Comparison of ENCODE assay signal across 8 cellular contexts in the genomic region with DNA sequence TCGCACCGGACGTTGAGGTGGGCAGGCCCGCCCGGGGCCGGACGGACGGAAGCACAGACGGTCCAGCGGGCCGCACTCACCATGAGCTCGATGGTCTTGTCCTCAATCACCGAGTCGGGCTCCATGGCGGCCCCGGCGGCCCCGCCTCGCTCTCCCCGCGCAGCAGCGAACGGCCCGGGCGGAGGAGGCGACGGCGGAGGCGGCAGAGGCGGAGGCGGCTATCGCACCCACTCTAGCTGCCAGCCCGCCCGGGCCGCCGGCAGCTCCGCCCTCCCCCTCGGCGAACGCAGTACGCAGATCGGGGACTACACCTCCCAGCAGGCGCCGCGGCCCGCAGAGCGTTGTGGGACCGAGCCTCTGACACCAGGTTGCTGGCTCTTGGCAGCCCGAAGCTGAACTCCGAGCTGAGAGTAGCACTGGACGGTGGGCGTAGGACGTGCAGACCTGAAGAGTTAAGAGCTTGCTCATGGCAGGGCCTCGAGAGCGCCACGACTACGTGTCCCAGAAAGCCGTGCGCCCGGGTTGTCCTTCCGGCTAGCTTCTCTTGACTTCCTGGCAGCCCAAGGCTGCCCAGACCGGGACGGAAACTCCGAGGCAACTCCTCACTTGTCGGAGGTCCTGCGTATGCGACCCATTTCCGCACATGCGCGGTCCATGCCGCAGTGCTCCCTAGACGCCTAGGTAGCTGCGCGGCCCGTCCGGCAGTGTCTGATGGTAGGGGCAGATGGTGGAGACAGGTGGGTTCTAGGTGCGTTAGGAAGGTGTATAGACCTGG. TPM values are rescaled to one million over a fixed set of nuclear protein-coding genes. Genes with fewer than 3 reads are reported as not detected.
A peak's percentile ranks its signal among the peaks of the same experiment; 100 is the strongest.
DNase-seq lines count a peak whose midpoint lies in the region; ATAC-seq, FAIRE-seq and TF ChIP-seq lines count a peak whose summit lies in the region.

TSS of gene FBXW11 (minus strand) at position 261 of the 775 bp plus-strand sequence. CDS start at position 125, 136 bp downstream.

- H3K9me3 ChIP-seq in HUES64 (ENCODE audit: insufficient read depth, low read depth, low read length): no peaks in the 10 kb centered on the region
- no peaks in the 10 kb centered on the region for H3K9me3 ChIP-seq in OCI-LY1 (ENCODE audit: low read length)
- no peaks in the 10 kb centered on the region for H3K9me3 ChIP-seq in endothelial cell of umbilical vein (replicated peaks; ENCODE audit: control insufficient read depth, insufficient read depth, low read length)

- peak within 1 kb of the TSS; percentile 97 for H3K4me3 Mint-ChIP-seq in Calu3 (ENCODE audit: low read depth, unreplicated experiment)

- H3K27ac ChIP-seq in HUES64 (ENCODE audit: low read depth, low read length) (peak within 1 kb of the TSS; percentile 98), OCI-LY1 (ENCODE audit: low read depth, low read length, poor library complexity, severe bottlenecking) (peak within 1 kb of the TSS; percentile 82), endothelial cell of umbilical vein (ENCODE audit: insufficient read depth, low read depth, low read length) (peak within 1 kb of the TSS; percentile 78)

- intact Hi-C loops in Calu3 (cut with micrococcal nuclease; ENCODE audit: unreplicated experiment): loop anchor here (10.0 kb wide), 1 partner anchor 612 kb away; no protein-coding TSS in a partner anchor
- intact Hi-C loops in endothelial cell of umbilical vein (cut with micrococcal nuclease): loop anchor here (1.0 to 5.0 kb wide), 6 partner anchors 34 to 588 kb away; partner anchors contain the start of genes FGF18, STK10 and UBTD2

- BruUV-seq in Calu3 (replicated peaks; lab: Mats Ljungman, UMichigan): no TSS peak
- no TSS peak for BruUV-seq in endothelial cell of umbilical vein (replicated peaks; lab: Mats Ljungman, UMichigan)

- H3K36me3 Mint-ChIP-seq in Calu3 (ENCODE audit: insufficient read depth, unreplicated experiment): peaks cover 41% of the 10 kb centered on the region

- H3K36me3 ChIP-seq in HUES64 (ENCODE audit: insufficient read depth, low read length): no peaks in the 10 kb centered on the region
- peaks cover 6% of the 10 kb centered on the region for H3K36me3 ChIP-seq in OCI-LY1 (ENCODE audit: insufficient read depth, low read length)
- no peaks in the 10 kb centered on the region for H3K36me3 ChIP-seq in endothelial cell of umbilical vein (ENCODE audit: control insufficient read depth in 2 of 2, extremely low read depth in 1 of 2, insufficient read depth in 2 of 2, low read length in 2 of 2)

- peak; percentile 97 for DNase-seq in Calu3
- peak; percentile 95 for DNase-seq in activated CD8-positive, alpha-beta memory T cell treated with anti-CD3 and anti-CD28 coated beads, Interleukin-2, amount 50 U/mL, for 48 hours
- DNase-seq in endothelial cell of umbilical vein (ENCODE audit: low read depth, low spot score): peak; percentile 95
- peak; percentile 95 for DNase-seq in middle frontal gyrus (ENCODE audit: extremely low spot score, low spot score)
- peak; percentile 94 for DNase-seq in stimulated activated CD8-positive, alpha-beta memory T cell treated with anti-CD3 and anti-CD28 coated beads, Interleukin-2, amount 100 ng/mL, for 48 hours (ENCODE audit: low read depth in 2 of 2)

- H3K4me1 Mint-ChIP-seq in Calu3 (ENCODE audit: low read depth, unreplicated experiment): peaks cover 64% of the 10 kb centered on the region

- FAIRE-seq in endothelial cell of umbilical vein (lab: Jason Lieb, UNC): peak; percentile 83

- H3K4me3 ChIP-seq in HUES64 (ENCODE audit: low read length): peak within 1 kb of the TSS; percentile 84
- H3K4me3 ChIP-seq in OCI-LY1 (ENCODE audit: low read depth, low read length, poor library complexity, severe bottlenecking): peak within 1 kb of the TSS; percentile 84
- H3K4me3 ChIP-seq in endothelial cell of umbilical vein (replicated peaks in 1 of 3; ENCODE audit: insufficient read depth in 1 of 3, low read depth in 1 of 3, low read length in 3 of 3): peak within 1 kb of the TSS; percentile 66 to 98 (median 88)

- CTCF ChIA-PET in Calu3 (lab: Charles Lee): interaction anchor here (0.6 to 3.9 kb wide), 18 partner anchors 10 to 927 kb away, joined by 3 to 35 read pairs (median 3); partner anchors contain the start of genes STK10 and UBTD2
- CTCF ChIA-PET in endothelial cell of umbilical vein (lab: Charles Lee): interaction anchor here (1.1 to 5.9 kb wide), 14 partner anchors 9 to 636 kb away, joined by 3 to 112 read pairs (median 7); partner anchors contain the start of gene STK10

- under 1% methylated on average over 77 of the region's 77 CpGs for WGBS in HUES64

- TF ChIP-seq CTCF in Calu3 (IDR thresholded peaks at IDR 0.05; ENCODE audit: unreplicated experiment) (no peak), OCI-LY1 (IDR thresholded peaks at IDR 0.05; ENCODE audit: low read length) (no peak), endothelial cell of umbilical vein (IDR thresholded peaks at IDR 0.05; ENCODE audit: extremely low read depth in 1 of 2, insufficient read depth in 1 of 2, low read depth in 1 of 2, low read length in 2 of 2) (no peak)

- H3K9me1 ChIP-seq in endothelial cell of umbilical vein (replicated peaks; ENCODE audit: control insufficient read depth, extremely low read depth, insufficient read depth, low read length): peaks cover 4% of the 10 kb centered on the region

- H3F3A ChIP-seq in OCI-LY1 (ENCODE audit: insufficient read depth, low read length): peaks cover 3% of the 10 kb centered on the region; the same call in 1 of the 2 replicates

- POLR2A ChIA-PET in endothelial cell of umbilical vein (lab: Charles Lee): interaction anchor here (0.6 to 1.9 kb wide), 6 partner anchors 12 to 175 kb away, joined by 3 to 9 read pairs (median 4); no protein-coding TSS in a partner anchor

- H3K79me2 ChIP-seq in OCI-LY1 (ENCODE audit: insufficient read depth, low read length) (peaks cover 37% of the 10 kb centered on the region), endothelial cell of umbilical vein (ENCODE audit: control insufficient read depth, insufficient read depth, low read length) (peaks cover 44% of the 10 kb centered on the region)

- peak; percentile 96 for TF ChIP-seq POLR2A in endothelial cell of umbilical vein (IDR thresholded peaks at IDR 0.05; ENCODE audit: low read depth, low read length)

- H3K27me3 ChIP-seq in HUES64 (ENCODE audit: insufficient read depth, low read length) (no peaks in the 10 kb centered on the region), OCI-LY1 (ENCODE audit: insufficient read depth, low read length) (no peaks in the 10 kb centered on the region), endothelial cell of umbilical vein (ENCODE audit: control insufficient read depth in 2 of 2, insufficient read depth in 2 of 2, low read length in 2 of 2) (no peaks in the 10 kb centered on the region)

- H3K4me2 ChIP-seq in OCI-LY1 (ENCODE audit: low read length) (peak within 1 kb of the TSS; percentile 97), endothelial cell of umbilical vein (ENCODE audit: insufficient read depth, low read length) (peak within 1 kb of the TSS; percentile 93)

- H3K9me3 Mint-ChIP-seq in Calu3 (ENCODE audit: low read depth, unreplicated experiment): no peaks in the 10 kb centered on the region

- peaks cover 59% of the 10 kb centered on the region for H3K4me1 ChIP-seq in HUES64 (ENCODE audit: insufficient read depth, low read length)
- peaks cover 49% of the 10 kb centered on the region for H3K4me1 ChIP-seq in OCI-LY1 (ENCODE audit: insufficient read depth, low read length, severe bottlenecking)
- H3K4me1 ChIP-seq in endothelial cell of umbilical vein (ENCODE audit: control insufficient read depth, extremely low read depth, insufficient read depth, low read length): peaks cover 44% of the 10 kb centered on the region

- H4K20me1 ChIP-seq in OCI-LY1 (ENCODE audit: insufficient read depth, low read length): no peaks in the 10 kb centered on the region
- peaks cover 4% of the 10 kb centered on the region for H4K20me1 ChIP-seq in endothelial cell of umbilical vein (replicated peaks; ENCODE audit: control insufficient read depth, extremely low read depth, insufficient read depth, low read length)

- peak; percentile 75 for ATAC-seq in GM21447 (IDR thresholded peaks at IDR 0.05; ENCODE audit: unreplicated experiment)

- H3K9me2 ChIP-seq in OCI-LY1 (ENCODE audit: low read depth, low read length): no peaks in the 10 kb centered on the region

- dilution Hi-C loops in endothelial cell of umbilical vein (cut with MboI; ENCODE audit: extremely low pct_ligation_motif_present, low sequenced_read_pairs): no loop called here

- peak within 1 kb of the TSS; percentile 80 for H2AFZ ChIP-seq in OCI-LY1 (ENCODE audit: low read length)
- peak within 1 kb of the TSS; percentile 87 for H2AFZ ChIP-seq in endothelial cell of umbilical vein (ENCODE audit: low read depth, low read length)

- no peaks in the 10 kb centered on the region for H3K27me3 Mint-ChIP-seq in Calu3 (ENCODE audit: unreplicated experiment)

- H3K27ac Mint-ChIP-seq in Calu3 (ENCODE audit: unreplicated experiment): peak within 1 kb of the TSS; percentile 98

- H3K9ac ChIP-seq in HUES64 (ENCODE audit: low read depth, low read length) (peak within 1 kb of the TSS; percentile 89), OCI-LY1 (ENCODE audit: low read length) (peak within 1 kb of the TSS; percentile 82), endothelial cell of umbilical vein (replicated peaks; ENCODE audit: extremely low read depth, insufficient read depth, low read length) (peak within 1 kb of the TSS; percentile 75)

TF ChIP-seq in endothelial cell of umbilical vein, 7 proteins besides CTCF, POLR2A, EP300 and RAD21 (continues in another document):
- TF ChIP-seq POLR2AphosphoS5 (IDR thresholded peaks at IDR 0.05; ENCODE audit: insufficient read depth, low read depth, low read length): peak; percentile 81
- TF ChIP-seq FOS (IDR thresholded peaks at IDR 0.05; ENCODE audit: borderline replicate concordance, insufficient read depth, low read length): no peak
- no peak for TF ChIP-seq MAX (IDR thresholded peaks at IDR 0.05; ENCODE audit: insufficient read depth, insufficient read length)
- no peak for TF ChIP-seq EZH2 (IDR thresholded peaks at IDR 0.05; ENCODE audit: borderline replicate concordance, low read depth, low read length, severe bottlenecking)
- no peak for TF ChIP-seq MYC (IDR thresholded peaks at IDR 0.05; ENCODE audit: low read depth, low read length)

RNA-seq across cellular contexts. Expression of gene FBXW11, which starts in this region (rescaled TPM):
- total RNA-seq in Calu3 (2022) (63.3 and 66.4 TPM in 2 replicates), endothelial cell of umbilical vein (42.3 and 44.7 TPM in 2 replicates)
- 37.2 TPM for polyA plus RNA-seq in HUES64 (2013, experiment 1 of 2)
- polyA plus RNA-seq in HUES64 (2013, experiment 2 of 2): 38.9 TPM
- polyA plus RNA-seq in endothelial cell of umbilical vein: 25.5 and 30.7 TPM in 2 replicates
- polyA plus RNA-seq in endothelial cell of umbilical vein (2011; cell fraction: cytosol; rRNA removed): 25.2 and 27.0 TPM in 2 replicates
- polyA plus RNA-seq in endothelial cell of umbilical vein (2011; cell fraction: nucleus; rRNA removed): 31.7 and 45.6 TPM in 2 replicates
- polyA plus RNA-seq in endothelial cell of umbilical vein (2012): 28.0 and 33.7 TPM in 2 replicates
- 115 and 120 TPM in 2 replicates for polyA minus RNA-seq in endothelial cell of umbilical vein
- 49.6 TPM for polyA minus RNA-seq in endothelial cell of umbilical vein (2011; cell fraction: cytosol; rRNA and poly(A)+ RNA removed)
- 36.3 and 54.8 TPM in 2 replicates for polyA minus RNA-seq in endothelial cell of umbilical vein (2011; cell fraction: nucleus; rRNA and poly(A)+ RNA removed)

Comparison
In these comparisons a context has a peak if more than half of its experiments do, and no peak if none do; other contexts are left out.
1. Peak in every context shown above with its lines: DNase-seq, ATAC-seq, H3K4me3 ChIP-seq and H3K27ac ChIP-seq.